1 cellular context compared by ENCODE assay signal in the genomic region with DNA sequence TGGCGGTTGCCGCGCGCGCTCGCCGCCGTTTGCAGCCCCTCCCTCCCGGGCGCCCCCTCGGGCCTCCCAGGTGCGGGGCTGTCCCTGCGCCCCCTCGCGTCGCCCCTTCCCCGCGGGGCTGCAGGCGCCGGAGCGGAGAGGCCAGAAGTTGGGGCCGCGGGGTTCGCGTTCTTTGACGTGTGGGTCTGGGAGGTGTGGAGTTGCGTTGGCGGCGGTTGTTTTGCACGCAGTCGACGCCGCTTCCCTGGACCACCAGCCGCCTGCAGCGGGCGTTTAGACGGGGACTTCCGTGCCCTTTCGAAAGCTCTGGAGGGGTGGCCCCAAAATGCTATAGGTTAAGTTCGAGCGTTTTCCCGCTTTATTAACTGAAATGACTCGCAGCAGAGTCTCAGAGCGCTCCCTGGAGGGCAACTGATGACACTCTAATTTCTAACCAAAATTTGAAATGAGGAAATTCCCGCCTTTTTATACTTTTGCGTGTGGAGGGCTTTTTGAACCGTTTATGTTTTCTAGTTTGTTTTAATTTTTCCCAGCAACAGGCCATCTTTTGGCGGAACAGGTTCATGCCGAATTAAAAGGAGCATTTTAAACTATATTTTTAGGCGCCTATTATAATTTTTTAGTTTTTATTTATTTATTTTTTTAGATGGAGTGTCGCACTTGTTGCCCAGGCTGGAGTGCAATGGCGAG.
TF ChIP-seq lines count a peak whose summit lies in the region.

No MANE protein-coding gene starts in this region.

TF ChIP-seq in K562, 482 proteins besides CTCF, POLR2A, EP300 and RAD21 (continued from another document and continues in another):
- no peak for TF ChIP-seq PKNOX1 (IDR thresholded peaks at IDR 0.05)
- no peak for TF ChIP-seq ELF2 (CRISPR knock-in tag; IDR thresholded peaks at IDR 0.05)
- no peak for TF ChIP-seq TAF7 (tag; IDR thresholded peaks at IDR 0.05)
- no peak for TF ChIP-seq ARID4B (CRISPR knock-in tag; IDR thresholded peaks at IDR 0.05)
- TF ChIP-seq BHLHE40 (IDR thresholded peaks at IDR 0.05; ENCODE audit: low read length), result peak; percentile 6; the same call in 1 of the 2 replicates
- TF ChIP-seq SLC30A9 (CRISPR knock-in tag; IDR thresholded peaks at IDR 0.05), result no peak
- TF ChIP-seq ETS2 (tag; IDR thresholded peaks at IDR 0.05; ENCODE audit: borderline replicate concordance, poor library complexity, severe bottlenecking), result no peak
- TF ChIP-seq ZNF507 (tag; conservative IDR thresholded peaks at IDR 0.05), result no peak
- peak; percentile 40; the same call in 1 of the 2 replicates for TF ChIP-seq STAT5A (IDR thresholded peaks at IDR 0.05; ENCODE audit: borderline replicate concordance, low read length)
- TF ChIP-seq ZNF324 (CRISPR knock-in tag; IDR thresholded peaks at IDR 0.05), result no peak
- TF ChIP-seq MIER1 (IDR thresholded peaks at IDR 0.05; ENCODE audit: low read depth), result no peak
- TF ChIP-seq NONO (IDR thresholded peaks at IDR 0.05; ENCODE audit: low read depth in 2 of 2, low read length in 1 of 2), result peak in 1 of 2 experiments; percentile 40; a peak in 1 of 4 replicates
- peak; percentile 49 for TF ChIP-seq U2AF1 (optimal IDR thresholded peaks at IDR 0.05; ENCODE audit: low read depth, low read length)
- no peak for TF ChIP-seq ZNF124 (CRISPR knock-in tag; IDR thresholded peaks at IDR 0.05)
- TF ChIP-seq MCM7 (IDR thresholded peaks at IDR 0.05), result no peak
- TF ChIP-seq ZBTB8A (IDR thresholded peaks at IDR 0.05; ENCODE audit: partially characterized antibody), result no peak
- peak; percentile 60 for TF ChIP-seq CREM (IDR thresholded peaks at IDR 0.05; ENCODE audit: low read depth)
- no peak for TF ChIP-seq IRF2 (CRISPR knock-in tag; IDR thresholded peaks at IDR 0.05)
- TF ChIP-seq POLR2AphosphoS5 (IDR thresholded peaks at IDR 0.05; ENCODE audit: control insufficient read depth, insufficient read depth, low read depth, low read length), result peak; percentile 68
- TF ChIP-seq TSC22D4 (tag; IDR thresholded peaks at IDR 0.05), result no peak
- TF ChIP-seq MEF2D (tag; conservative IDR thresholded peaks at IDR 0.05; ENCODE audit: low read depth), result no peak
- TF ChIP-seq ZNF316 (IDR thresholded peaks at IDR 0.05), result no peak
- no peak for TF ChIP-seq ZKSCAN3 (CRISPR knock-in tag; IDR thresholded peaks at IDR 0.05)
- TF ChIP-seq E2F5 (CRISPR knock-in tag; IDR thresholded peaks at IDR 0.05), result peak; percentile 47; the same call in 1 of the 2 replicates
- TF ChIP-seq CTBP1 (IDR thresholded peaks at IDR 0.05; ENCODE audit: borderline replicate concordance), result no peak
- no peak; the same call in 1 of the 2 replicates for TF ChIP-seq RNF2 (IDR thresholded peaks at IDR 0.05)
- no peak for TF ChIP-seq MTA1 (IDR thresholded peaks at IDR 0.05; ENCODE audit: borderline replicate concordance)
- TF ChIP-seq SPI1 (IDR thresholded peaks at IDR 0.05; ENCODE audit: borderline replicate concordance, low read depth, low read length), result 0 out of 2 replicates have a peak, but pooled peaks have one; percentile 4
- TF ChIP-seq ELF4 (CRISPR knock-in tag; IDR thresholded peaks at IDR 0.05), result no peak
- no peak for TF ChIP-seq ZNF174 (CRISPR knock-in tag; IDR thresholded peaks at IDR 0.05)
- TF ChIP-seq ZC3H11A (IDR thresholded peaks at IDR 0.05; ENCODE audit: low read depth, low read length), result no peak
- no peak for TF ChIP-seq SAFB2 (IDR thresholded peaks at IDR 0.05; ENCODE audit: borderline replicate concordance, low read depth, low read length, severe bottlenecking)
- no peak for TF ChIP-seq CBX5 (IDR thresholded peaks at IDR 0.05; ENCODE audit: borderline replicate concordance, low read depth)
- TF ChIP-seq RB1 (IDR thresholded peaks at IDR 0.05; ENCODE audit: low read depth), result peak; percentile 98
- no peak for TF ChIP-seq ATF1 (CRISPR knock-in tag; IDR thresholded peaks at IDR 0.05)
- TF ChIP-seq ATF1 (tag; IDR thresholded peaks at IDR 0.05), result peak; percentile 47
- TF ChIP-seq NCOA4 (IDR thresholded peaks at IDR 0.05; ENCODE audit: partially characterized antibody), result no peak
- TF ChIP-seq XRCC4 (IDR thresholded peaks at IDR 0.05; ENCODE audit: extremely low read depth, insufficient read depth, insufficient read length), result no peak
- no peak for TF ChIP-seq RAD51 (IDR thresholded peaks at IDR 0.05; ENCODE audit: borderline replicate concordance, low read depth)
- TF ChIP-seq ZNF146 (CRISPR knock-in tag; IDR thresholded peaks at IDR 0.05; ENCODE audit: unreplicated experiment), result no peak
- TF ChIP-seq PATZ1 (CRISPR knock-in tag; IDR thresholded peaks at IDR 0.05; ENCODE audit: borderline replicate concordance), result no peak
- no peak for TF ChIP-seq CHD4 (IDR thresholded peaks at IDR 0.05; ENCODE audit: insufficient read depth, insufficient replicate concordance, low read depth, low read length, poor library complexity, severe bottlenecking)
- no peak for TF ChIP-seq RBM15 (IDR thresholded peaks at IDR 0.05; ENCODE audit: insufficient read depth, low read length)
- peak; percentile 99 for TF ChIP-seq E2F1 (CRISPR knock-in tag; IDR thresholded peaks at IDR 0.05)
- TF ChIP-seq GTF2A2 (tag; IDR thresholded peaks at IDR 0.05), result no peak
- no peak; a peak in 1 of 4 replicates for TF ChIP-seq HDAC1 (IDR thresholded peaks at IDR 0.05)
- TF ChIP-seq, protein P1, sequence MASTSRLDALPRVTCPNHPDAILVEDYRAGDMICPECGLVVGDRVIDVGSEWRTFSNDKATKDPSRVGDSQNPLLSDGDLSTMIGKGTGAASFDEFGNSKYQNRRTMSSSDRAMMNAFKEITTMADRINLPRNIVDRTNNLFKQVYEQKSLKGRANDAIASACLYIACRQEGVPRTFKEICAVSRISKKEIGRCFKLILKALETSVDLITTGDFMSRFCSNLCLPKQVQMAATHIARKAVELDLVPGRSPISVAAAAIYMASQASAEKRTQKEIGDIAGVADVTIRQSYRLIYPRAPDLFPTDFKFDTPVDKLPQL (IDR thresholded peaks at IDR 0.05; ENCODE audit: extremely low read depth, insufficient read length), result no peak
- no peak; the same call in 1 of the 2 replicates for TF ChIP-seq STAG1 (CRISPR knock-in tag; IDR thresholded peaks at IDR 0.05; ENCODE audit: borderline replicate concordance)
- TF ChIP-seq ZNF696 (CRISPR knock-in tag; conservative IDR thresholded peaks at IDR 0.05), result no peak
- TF ChIP-seq MED1 (CRISPR knock-in tag; IDR thresholded peaks at IDR 0.05; ENCODE audit: borderline replicate concordance), result no peak
- TF ChIP-seq KLF13 (tag; IDR thresholded peaks at IDR 0.05; ENCODE audit: borderline replicate concordance, low read depth), result 0 out of 2 replicates have a peak, but pooled peaks have one; percentile 13
